ENCODE assay signal across 9 cellular contexts in genomic region chr11:20647976-20648565, GRCh38. TPM values are rescaled to one million over a fixed set of nuclear protein-coding genes. Genes with fewer than 3 reads are reported as not detected.
DNase-seq lines count a peak whose midpoint lies in the region; ATAC-seq, FAIRE-seq and TF ChIP-seq lines count a peak whose summit lies in the region.
"Had no signal": no experiment of that assay in that cellular context is flagged by ENCODE, and none has a peak within 500 bp of the region (broad histone marks: within the 10 kb centered on the region; RNA-seq: fewer than 3 reads in every experiment).

No MANE protein-coding gene starts in this region.

- H3K36me3 ChIP-seq in kidney (ENCODE audit: control insufficient read depth in 1 of 2, insufficient read depth in 2 of 2, low read length in 2 of 2): no peaks in the 10 kb centered on the region

- no peak overlapping the region for H3K27ac ChIP-seq in kidney (ENCODE audit: low read depth in 2 of 2, low read length in 2 of 2)

- FAIRE-seq in GM19239 (lab: Jason Lieb, UNC): peak; percentile 82
- peak; percentile 78 for FAIRE-seq in kidney (lab: Jason Lieb, UNC)

- H3K9me3 Mint-ChIP-seq in brain: no peaks in the 10 kb centered on the region
- H3K9me3 Mint-ChIP-seq: activated naive CD4-positive, alpha-beta T cell treated with anti-CD3 and anti-CD28 coated beads, Interleukin-2, amount 50 U/mL, for 72 hours had no signal

- no peaks in the 10 kb centered on the region for H3K4me1 Mint-ChIP-seq in brain

- H3K27me3 Mint-ChIP-seq in brain: peaks cover 4% of the 10 kb centered on the region

- peak; percentile 94 to 97 for TF ChIP-seq CTCF in brain (conservative IDR thresholded peaks at IDR 0.05)
- peak; percentile 88 for TF ChIP-seq CTCF in kidney (IDR thresholded peaks at IDR 0.05; ENCODE audit: borderline replicate concordance, extremely low read depth, insufficient read depth)

- no peaks in the 10 kb centered on the region for H3K9me3 ChIP-seq in kidney (ENCODE audit: control insufficient read depth in 1 of 2, low read length in 2 of 2)

- no peak for ATAC-seq in HG03095 (IDR thresholded peaks at IDR 0.05; ENCODE audit: unreplicated experiment)

- DNase-seq in DMS53 (lab: John Stamatoyannopoulos, UW) (peak; percentile 72), GM19239 (ENCODE audit: insufficient read length, low spot score) (peak; percentile 40), HS-5 (ENCODE audit: low read depth) (peak; percentile 15), OCI-M2 (lab: John Stamatoyannopoulos, UW; ENCODE audit: unreplicated experiment) (peak; percentile 4), kidney (no peak)
- DNase-seq in stimulated activated CD8-positive, alpha-beta memory T cell treated with anti-CD3 and anti-CD28 coated beads, Interleukin-15, amount 100 ng/mL, for 1 hour (ENCODE audit: low read depth): peak; percentile 6

- H3K36me3 Mint-ChIP-seq in brain: no peaks in the 10 kb centered on the region
- H3K36me3 Mint-ChIP-seq: activated naive CD4-positive, alpha-beta T cell treated with anti-CD3 and anti-CD28 coated beads, Interleukin-2, amount 50 U/mL, for 72 hours had no signal

- no peak overlapping the region for H3K9ac ChIP-seq in kidney (ENCODE audit: low read length in 2 of 2)

- no peak overlapping the region for H3K27ac Mint-ChIP-seq in brain
- H3K27ac Mint-ChIP-seq: activated naive CD4-positive, alpha-beta T cell treated with anti-CD3 and anti-CD28 coated beads, Interleukin-2, amount 50 U/mL, for 72 hours had no signal

- intact Hi-C loops in kidney (cut with DNase I): no loop called here

- H3K4me3 Mint-ChIP-seq in brain: no peak overlapping the region

- no peak overlapping the region for H3K4me3 ChIP-seq in kidney (ENCODE audit: low read length in 2 of 2)

- no peaks in the 10 kb centered on the region for H3K4me1 ChIP-seq in kidney (ENCODE audit: control insufficient read depth in 1 of 2, insufficient read depth in 1 of 2, low read depth in 1 of 2, low read length in 2 of 2)

RNA-seq across cellular contexts. Expression of gene NELL1, which starts 21.3 kb away (rescaled TPM):
- polyA plus RNA-seq in brain (ENCODE audit: insufficient read depth, low read depth, low replicate concordance): 53.7 TPM
- total RNA-seq in kidney: 0.31 TPM
- polyA plus RNA-seq in kidney (ENCODE audit: insufficient read depth, low read depth, low replicate concordance): 14.8 TPM
- total RNA-seq: activated naive CD4-positive, alpha-beta T cell treated with anti-CD3 and anti-CD28 coated beads, Interleukin-2, amount 50 U/mL, for 72 hours had no signal

RNA-seq across cellular contexts. Expression of gene SLC6A5, which starts 48.7 kb away (rescaled TPM):
- polyA plus RNA-seq in brain (ENCODE audit: insufficient read depth, low read depth, low replicate concordance) (not detected), kidney (ENCODE audit: insufficient read depth, low read depth, low replicate concordance) (not detected)
- not detected for total RNA-seq in kidney
- total RNA-seq: activated naive CD4-positive, alpha-beta T cell treated with anti-CD3 and anti-CD28 coated beads, Interleukin-2, amount 50 U/mL, for 72 hours had no signal
